19 cellular contexts compared by ENCODE assay signal in the genomic region with DNA sequence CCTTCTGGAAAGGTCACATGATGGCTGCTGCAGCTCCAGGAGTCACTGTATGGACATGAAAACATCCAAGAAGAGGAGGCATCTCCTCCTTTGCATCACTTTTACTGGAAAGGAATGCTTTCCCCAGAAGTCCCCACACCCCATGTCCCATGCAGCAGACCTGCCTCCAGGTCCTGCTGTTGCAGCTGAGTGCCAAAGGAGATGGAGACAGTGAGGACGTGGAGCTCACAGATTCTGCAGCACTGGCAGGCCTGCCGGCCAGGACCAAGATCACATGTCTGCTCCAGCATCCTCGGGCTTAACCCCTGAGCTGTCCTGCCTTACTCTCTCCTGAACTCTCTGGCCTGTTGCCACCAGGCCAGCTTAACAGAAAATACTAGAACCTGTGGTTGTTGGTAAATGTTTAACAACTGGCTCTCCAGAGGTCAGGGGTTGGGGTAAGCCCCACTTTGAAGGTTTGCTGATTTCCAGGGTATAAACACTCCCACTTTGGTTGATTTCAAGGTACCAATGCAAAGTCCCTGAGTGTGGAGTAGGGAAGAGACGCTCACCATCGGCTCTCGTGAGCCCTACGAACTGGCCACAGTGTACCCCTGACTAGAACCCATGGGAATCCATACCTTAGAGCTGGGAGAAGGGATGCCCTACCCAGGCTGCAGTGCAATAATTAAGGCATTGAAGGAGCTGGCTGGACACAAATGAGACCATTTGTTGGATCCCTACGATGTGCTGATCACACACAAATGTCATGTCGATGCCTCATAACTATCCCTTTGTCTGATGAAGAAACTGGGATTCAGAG.
DNase-seq lines count a peak whose midpoint lies in the region; ATAC-seq, FAIRE-seq and TF ChIP-seq lines count a peak whose summit lies in the region.
"Had no signal": no experiment of that assay in that cellular context is flagged by ENCODE, and none has a peak within 500 bp of the region (broad histone marks: within the 10 kb centered on the region; RNA-seq: fewer than 3 reads in every experiment).

No MANE protein-coding gene starts in this region.

- no peaks in the 10 kb centered on the region for H3K27me3 ChIP-seq in bronchial epithelial cell (ENCODE audit: control insufficient read depth, insufficient read depth, low read length)
- H3K27me3 ChIP-seq: Peyer's patch had no signal

- no peak for ATAC-seq in activated naive CD8-positive, alpha-beta T cell treated with anti-CD3 and anti-CD28 coated beads, Interleukin-2, amount 10 ng/mL, durations not matched to agents 7 days and 5 days (ENCODE audit: low read depth)
- ATAC-seq in activated naive CD8-positive, alpha-beta T cell treated with anti-CD3 and anti-CD28 coated beads, Interleukin-2, amount 50 U/mL, for 24 hours, result no peak
- no peak for ATAC-seq in HG02588 (IDR thresholded peaks at IDR 0.05; ENCODE audit: unreplicated experiment)

- no peaks in the 10 kb centered on the region for H3K36me3 Mint-ChIP-seq in activated naive CD8-positive, alpha-beta T cell treated with anti-CD3 and anti-CD28 coated beads, Interleukin-2, amount 10 ng/mL, durations not matched to agents 7 days and 5 days
- no peaks in the 10 kb centered on the region for H3K36me3 Mint-ChIP-seq in activated naive CD8-positive, alpha-beta T cell treated with anti-CD3 and anti-CD28 coated beads, Interleukin-2, amount 50 U/mL, for 24 hours (ENCODE audit: low read depth)

- DNase-seq in activated naive CD8-positive, alpha-beta T cell treated with anti-CD3 and anti-CD28 coated beads, Interleukin-2, amount 10 ng/mL, durations not matched to agents 7 days and 5 days, result peak; percentile 22
- DNase-seq in activated naive CD8-positive, alpha-beta T cell treated with anti-CD3 and anti-CD28 coated beads, Interleukin-2, amount 50 U/mL, for 24 hours, result no peak
- DNase-seq in bronchial epithelial cell (ENCODE audit: low read depth), result no peak
- peak; percentile 89 for DNase-seq in mesenteric fat pad (ENCODE audit: low spot score)
- DNase-seq in glomerular visceral epithelial cell (ENCODE audit: extremely low spot score), result no peak
- no peak for DNase-seq in NCI-H1092 treated with DMSO at 0.1 percent for 48 hours (lab: John Stamatoyannopoulos, UW)
- DNase-seq: Calu3, DMS53, HFFc6, MM.1S, NCI-H187, NCI-H226, NCI-H524 treated with DMSO at 0.1 percent for 48 hours, SIG-M5 had no signal

- POLR2A ChIA-PET in activated naive CD8-positive, alpha-beta T cell treated with anti-CD3 and anti-CD28 coated beads, Interleukin-2, amount 10 ng/mL, durations not matched to agents 7 days and 5 days (lab: Charles Lee), result no interaction called here

- peak; percentile 99 for FAIRE-seq in bronchial epithelial cell (lab: Jason Lieb, UNC)
- FAIRE-seq: GM19239, H54 had no signal

- H3K27ac Mint-ChIP-seq in activated naive CD8-positive, alpha-beta T cell treated with anti-CD3 and anti-CD28 coated beads, Interleukin-2, amount 10 ng/mL, durations not matched to agents 7 days and 5 days, result no peak overlapping the region
- H3K27ac Mint-ChIP-seq in activated naive CD8-positive, alpha-beta T cell treated with anti-CD3 and anti-CD28 coated beads, Interleukin-2, amount 50 U/mL, for 24 hours, result no peak overlapping the region
- H3K27ac Mint-ChIP-seq: CD4-positive, alpha-beta T cell; HFFc6 had no signal

- TF ChIP-seq CTCF in bronchial epithelial cell (IDR thresholded peaks at IDR 0.05; ENCODE audit: insufficient read depth, low read length, severe bottlenecking), result no peak

- no peak overlapping the region for H3K4me3 Mint-ChIP-seq in activated naive CD8-positive, alpha-beta T cell treated with anti-CD3 and anti-CD28 coated beads, Interleukin-2, amount 10 ng/mL, durations not matched to agents 7 days and 5 days
- H3K4me3 Mint-ChIP-seq in activated naive CD8-positive, alpha-beta T cell treated with anti-CD3 and anti-CD28 coated beads, Interleukin-2, amount 50 U/mL, for 24 hours, result no peak overlapping the region
- H3K4me3 Mint-ChIP-seq: CD4-positive, alpha-beta T cell; HFFc6 had no signal

- no peak overlapping the region for H3K4me3 ChIP-seq in bronchial epithelial cell (ENCODE audit: low read depth, low read length)
- H3K4me3 ChIP-seq: Peyer's patch had no signal

- H3K36me3 ChIP-seq in bronchial epithelial cell (ENCODE audit: control insufficient read depth, insufficient read depth, low read length), result no peaks in the 10 kb centered on the region
- H3K36me3 ChIP-seq: Peyer's patch had no signal

- peaks cover 5% of the 10 kb centered on the region for H3K4me1 Mint-ChIP-seq in activated naive CD8-positive, alpha-beta T cell treated with anti-CD3 and anti-CD28 coated beads, Interleukin-2, amount 10 ng/mL, durations not matched to agents 7 days and 5 days
- H3K4me1 Mint-ChIP-seq in activated naive CD8-positive, alpha-beta T cell treated with anti-CD3 and anti-CD28 coated beads, Interleukin-2, amount 50 U/mL, for 24 hours, result peaks cover 2% of the 10 kb centered on the region

- peaks cover 15% of the 10 kb centered on the region for H3K27me3 Mint-ChIP-seq in activated naive CD8-positive, alpha-beta T cell treated with anti-CD3 and anti-CD28 coated beads, Interleukin-2, amount 10 ng/mL, durations not matched to agents 7 days and 5 days
- H3K27me3 Mint-ChIP-seq in activated naive CD8-positive, alpha-beta T cell treated with anti-CD3 and anti-CD28 coated beads, Interleukin-2, amount 50 U/mL, for 24 hours, result peaks cover 1% of the 10 kb centered on the region
- H3K27me3 Mint-ChIP-seq: CD4-positive, alpha-beta T cell had no signal

- H3K9me3 Mint-ChIP-seq in activated naive CD8-positive, alpha-beta T cell treated with anti-CD3 and anti-CD28 coated beads, Interleukin-2, amount 10 ng/mL, durations not matched to agents 7 days and 5 days, result no peaks in the 10 kb centered on the region
- H3K9me3 Mint-ChIP-seq in activated naive CD8-positive, alpha-beta T cell treated with anti-CD3 and anti-CD28 coated beads, Interleukin-2, amount 50 U/mL, for 24 hours, result no peaks in the 10 kb centered on the region

Comparison
In these comparisons a context has a peak if more than half of its experiments do, and no peak if none do; other contexts are left out.
1. DNase-seq: peak in activated naive CD8-positive, alpha-beta T cell treated with anti-CD3 and anti-CD28 coated beads, Interleukin-2, amount 10 ng/mL, durations not matched to agents 7 days and 5 days (single experiment) and mesenteric fat pad (single experiment); none in activated naive CD8-positive, alpha-beta T cell treated with anti-CD3 and anti-CD28 coated beads, Interleukin-2, amount 50 U/mL, for 24 hours (single experiment), bronchial epithelial cell (single experiment), glomerular visceral epithelial cell (single experiment) and NCI-H1092 treated with DMSO at 0.1 percent for 48 hours (single experiment).